In genomic region chr3:141909408-141909807, GRCh38 we compare ENCODE assay signal across 20 cellular contexts. TPM values are rescaled to one million over a fixed set of nuclear protein-coding genes. Genes with fewer than 3 reads are reported as not detected.
DNase-seq lines count a peak whose midpoint lies in the region; ATAC-seq and TF ChIP-seq lines count a peak whose summit lies in the region.
"Had no signal": no experiment of that assay in that cellular context is flagged by ENCODE, and none has a peak within 500 bp of the region (broad histone marks: within the 10 kb centered on the region; RNA-seq: fewer than 3 reads in every experiment).

No MANE protein-coding gene starts in this region.

- ATAC-seq in CD4-positive, CD25-positive, alpha-beta regulatory T cell (ENCODE audit: low read depth in 2 of 2), result no peak
- ATAC-seq in CD8-positive, alpha-beta T cell, result no peak
- ATAC-seq in activated T-helper 17 cell treated with anti-CD3 and anti-CD28 coated beads, Interleukin-2, amount 50 U/mL, for 72 hours (replicated peaks), result no peak
- ATAC-seq in memory B cell (ENCODE audit: low read depth) (no peak), GM21360 (IDR thresholded peaks at IDR 0.05; ENCODE audit: unreplicated experiment) (no peak)
- ATAC-seq: HepG2 had no signal

- POLR2A ChIA-PET in CD8-positive, alpha-beta T cell (lab: Charles Lee), result no interaction called here

- intact Hi-C loops in CD8-positive, alpha-beta T cell (cut with DNase I, micrococcal nuclease), result no loop called here

- TF ChIP-seq CTCF in CD8-positive, alpha-beta T cell (IDR thresholded peaks at IDR 0.05), result no peak

- H3K36me3 ChIP-seq in CD4-positive, CD25-positive, alpha-beta regulatory T cell (ENCODE audit: control insufficient read depth, insufficient read depth, low read length), result peaks cover 31% of the 10 kb centered on the region
- H3K36me3 ChIP-seq in CD8-positive, alpha-beta T cell (ENCODE audit: insufficient read depth, low read length), result peaks cover 9% of the 10 kb centered on the region

- no peaks in the 10 kb centered on the region for H3K9me3 ChIP-seq in CD4-positive, CD25-positive, alpha-beta regulatory T cell (ENCODE audit: control insufficient read depth in 2 of 2, low read length in 2 of 2)
- H3K9me3 ChIP-seq in CD8-positive, alpha-beta T cell (ENCODE audit: low read length), result no peaks in the 10 kb centered on the region

- no peaks in the 10 kb centered on the region for H3K27me3 ChIP-seq in CD4-positive, CD25-positive, alpha-beta regulatory T cell (ENCODE audit: control insufficient read depth, insufficient read depth, low read length)
- H3K27me3 ChIP-seq in CD8-positive, alpha-beta T cell (ENCODE audit: insufficient read depth, low read length), result no peaks in the 10 kb centered on the region

- no peak overlapping the region for H3K27ac ChIP-seq in CD4-positive, CD25-positive, alpha-beta regulatory T cell (ENCODE audit: insufficient read depth, low read length, poor library complexity, severe bottlenecking)
- H3K27ac ChIP-seq in CD8-positive, alpha-beta T cell (ENCODE audit: low read depth, low read length), result no peak overlapping the region
- H3K27ac ChIP-seq: C4-2B, SK-N-MC had no signal

- CTCF ChIA-PET in CD8-positive, alpha-beta T cell (lab: Charles Lee), result interaction anchor here (1.3 to 1.7 kb wide), 2 partner anchors 34 to 181 kb away, joined by 3 to 5 read pairs; no protein-coding TSS in a partner anchor

- H3K4me3 ChIP-seq in CD4-positive, CD25-positive, alpha-beta regulatory T cell (ENCODE audit: low read depth, low read length), result no peak overlapping the region
- no peak overlapping the region for H3K4me3 ChIP-seq in CD8-positive, alpha-beta T cell (ENCODE audit: low read depth, low read length)
- H3K4me3 ChIP-seq: SK-N-MC had no signal

- peak overlapping the region in 2 of 3 donors; percentile 34 to 62 for H3K27ac Mint-ChIP-seq in CD4-positive, CD25-positive, alpha-beta regulatory T cell
- peak overlapping the region; percentile 20 for H3K27ac Mint-ChIP-seq in CD8-positive, alpha-beta T cell
- H3K27ac Mint-ChIP-seq in activated T-helper 17 cell treated with anti-CD3 and anti-CD28 coated beads, Interleukin-2, amount 50 U/mL, for 72 hours, result peak overlapping the region; percentile 34
- peak overlapping the region; percentile 3 for H3K27ac Mint-ChIP-seq in memory B cell

- H3K4me3 Mint-ChIP-seq in CD4-positive, CD25-positive, alpha-beta regulatory T cell, result peak overlapping the region in 1 of 4 donors; percentile 24
- no peak overlapping the region for H3K4me3 Mint-ChIP-seq in CD8-positive, alpha-beta T cell
- H3K4me3 Mint-ChIP-seq in activated T-helper 17 cell treated with anti-CD3 and anti-CD28 coated beads, Interleukin-2, amount 50 U/mL, for 72 hours, result no peak overlapping the region
- H3K4me3 Mint-ChIP-seq in memory B cell, result no peak overlapping the region

- no peaks in the 10 kb centered on the region for H3K4me1 ChIP-seq in CD4-positive, CD25-positive, alpha-beta regulatory T cell (ENCODE audit: control insufficient read depth, insufficient read depth, low read length, poor library complexity, severe bottlenecking)
- H3K4me1 ChIP-seq in CD8-positive, alpha-beta T cell (ENCODE audit: insufficient read depth, low read length), result no peaks in the 10 kb centered on the region

- peaks cover 42% of the 10 kb centered on the region for H3K36me3 Mint-ChIP-seq in CD4-positive, CD25-positive, alpha-beta regulatory T cell
- peaks cover 64% of the 10 kb centered on the region for H3K36me3 Mint-ChIP-seq in CD8-positive, alpha-beta T cell
- H3K36me3 Mint-ChIP-seq in activated T-helper 17 cell treated with anti-CD3 and anti-CD28 coated beads, Interleukin-2, amount 50 U/mL, for 72 hours (ENCODE audit: low read depth), result peaks cover 98% of the 10 kb centered on the region
- H3K36me3 Mint-ChIP-seq in memory B cell, result peaks cover 21% of the 10 kb centered on the region

- H3K27me3 Mint-ChIP-seq in CD4-positive, CD25-positive, alpha-beta regulatory T cell, result no peaks in the 10 kb centered on the region
- no peaks in the 10 kb centered on the region for H3K27me3 Mint-ChIP-seq in CD8-positive, alpha-beta T cell (ENCODE audit: low read depth)
- no peaks in the 10 kb centered on the region for H3K27me3 Mint-ChIP-seq in activated T-helper 17 cell treated with anti-CD3 and anti-CD28 coated beads, Interleukin-2, amount 50 U/mL, for 72 hours
- H3K27me3 Mint-ChIP-seq in memory B cell, result no peaks in the 10 kb centered on the region

- no peak for DNase-seq in CD4-positive, CD25-positive, alpha-beta regulatory T cell
- DNase-seq in CD8-positive, alpha-beta T cell, result no peak
- DNase-seq in memory B cell (ENCODE audit: low spot score in 2 of 2) (no peak), hypothalamus (lab: John Stamatoyannopoulos, UW) (no peak), SKM-1 (lab: John Stamatoyannopoulos, UW; ENCODE audit: unreplicated experiment) (no peak)
- DNase-seq: ACHN, COR-L47, KG1, MV-4-11, NCI-H1694 treated with DMSO at 0.1 percent for 48 hours, NCI-H2107, NCI-H2227 treated with DMSO at 0.1 percent for 48 hours, NCI-H510A treated with DMSO at 0.1 percent for 48 hours, NCI-H774, SHP77 had no signal

- H3K9me3 Mint-ChIP-seq in CD4-positive, CD25-positive, alpha-beta regulatory T cell, result peaks cover 0 to 3% (median 0%) of the 10 kb centered on the region in 7 donors
- peaks cover 3% of the 10 kb centered on the region for H3K9me3 Mint-ChIP-seq in CD8-positive, alpha-beta T cell
- H3K9me3 Mint-ChIP-seq in activated T-helper 17 cell treated with anti-CD3 and anti-CD28 coated beads, Interleukin-2, amount 50 U/mL, for 72 hours, result no peaks in the 10 kb centered on the region
- peaks cover 2% of the 10 kb centered on the region for H3K9me3 Mint-ChIP-seq in memory B cell

- H3K4me1 Mint-ChIP-seq in CD4-positive, CD25-positive, alpha-beta regulatory T cell, result peaks cover 3 to 26% (median 6%) of the 10 kb centered on the region in 4 donors
- no peaks in the 10 kb centered on the region for H3K4me1 Mint-ChIP-seq in CD8-positive, alpha-beta T cell (ENCODE audit: low read depth)
- peaks cover 18% of the 10 kb centered on the region for H3K4me1 Mint-ChIP-seq in activated T-helper 17 cell treated with anti-CD3 and anti-CD28 coated beads, Interleukin-2, amount 50 U/mL, for 72 hours
- H3K4me1 Mint-ChIP-seq in memory B cell, result no peaks in the 10 kb centered on the region

RNA-seq across cellular contexts. Expression of gene ATP1B3, which starts 33.0 kb away (rescaled TPM):
- total RNA-seq in CD4-positive, CD25-positive, alpha-beta regulatory T cell, result 53.6 TPM
- 100 to 1,000 TPM; 115 to 158 (median 138) TPM for polyA plus RNA-seq in CD4-positive, CD25-positive, alpha-beta regulatory T cell
- 10 to 100 TPM; 64.5 to 69.5 TPM for total RNA-seq in CD8-positive, alpha-beta T cell
- total RNA-seq in activated T-helper 17 cell treated with anti-CD3 and anti-CD28 coated beads, Interleukin-2, amount 50 U/mL, for 72 hours, result 100 to 1,000 TPM in 1 of 2 donors, 10 to 100 TPM in 1; 93.6 to 194 TPM
